Comparison of ENCODE assay signal across 8 cellular contexts in genomic region chr4:109815151-109816081, GRCh38. TPM values are rescaled to one million over a fixed set of nuclear protein-coding genes. Genes with fewer than 3 reads are reported as not detected.
DNase-seq lines count a peak whose midpoint lies in the region; ATAC-seq and TF ChIP-seq lines count a peak whose summit lies in the region.

Gene GAR1, plus strand, starts transcription at chr4:109815762. Its CDS starts 403 bp downstream, at chr4:109816165.

- ATAC-seq in stimulated activated naive CD8-positive, alpha-beta T cell treated with anti-CD3 and anti-CD28 coated beads, Interleukin-15, amount 100 ng/mL, for 72 hours, result peak; percentile 97

- peak within 1 kb of the TSS; percentile 100 for H3K4me3 Mint-ChIP-seq in nephron progenitor cell
- H3K4me3 Mint-ChIP-seq in stimulated activated naive CD8-positive, alpha-beta T cell treated with anti-CD3 and anti-CD28 coated beads, Interleukin-15, amount 100 ng/mL, for 72 hours, result peak within 1 kb of the TSS; percentile 96 to 99

- no peaks in the 10 kb centered on the region for H3K9me3 Mint-ChIP-seq in nephron progenitor cell
- H3K9me3 Mint-ChIP-seq in stimulated activated naive CD8-positive, alpha-beta T cell treated with anti-CD3 and anti-CD28 coated beads, Interleukin-15, amount 100 ng/mL, for 72 hours, result no peaks in the 10 kb centered on the region

- peak within 1 kb of the TSS; percentile 94 for H3K4me3 ChIP-seq in H7 (ENCODE audit: insufficient read depth, low read depth, low read length)

- peak; percentile 97 for DNase-seq in ELF-1 (ENCODE audit: low read depth, low spot score)
- DNase-seq in H7, result peak; percentile 86
- DNase-seq in M059J (ENCODE audit: low read depth), result peak; percentile 89
- DNase-seq in SHP77 (lab: John Stamatoyannopoulos, UW), result peak; percentile 56 to 84
- DNase-seq in activated effector memory CD4-positive, alpha-beta T cell treated with Interleukin-2 at 50 U/mL for 16 hours, result peak; percentile 79
- peak; percentile 83 for DNase-seq in fibroblast of the conjunctiva (ENCODE audit: low read depth)
- peak; percentile 82 for DNase-seq in nephron progenitor cell
- peak; percentile 79 to 88 for DNase-seq in stimulated activated naive CD8-positive, alpha-beta T cell treated with anti-CD3 and anti-CD28 coated beads, Interleukin-15, amount 100 ng/mL, for 72 hours

- peaks cover 9% of the 10 kb centered on the region for H3K27me3 Mint-ChIP-seq in nephron progenitor cell (ENCODE audit: low read depth, poor library complexity)
- no peaks in the 10 kb centered on the region for H3K27me3 Mint-ChIP-seq in stimulated activated naive CD8-positive, alpha-beta T cell treated with anti-CD3 and anti-CD28 coated beads, Interleukin-15, amount 100 ng/mL, for 72 hours

- TF ChIP-seq CTCF in nephron progenitor cell (IDR thresholded peaks at IDR 0.05), result no peak

- H3K4me1 Mint-ChIP-seq in nephron progenitor cell, result peaks cover 53% of the 10 kb centered on the region
- H3K4me1 Mint-ChIP-seq in stimulated activated naive CD8-positive, alpha-beta T cell treated with anti-CD3 and anti-CD28 coated beads, Interleukin-15, amount 100 ng/mL, for 72 hours, result peaks cover 42% of the 10 kb centered on the region

- no peaks in the 10 kb centered on the region for H3K27me3 ChIP-seq in H7 (ENCODE audit: control insufficient read depth, insufficient read depth, low read length)

- H3K27ac Mint-ChIP-seq in nephron progenitor cell, result peak within 1 kb of the TSS; percentile 98
- H3K27ac Mint-ChIP-seq in stimulated activated naive CD8-positive, alpha-beta T cell treated with anti-CD3 and anti-CD28 coated beads, Interleukin-15, amount 100 ng/mL, for 72 hours, result peak within 1 kb of the TSS; percentile 96 to 99

- H3K36me3 Mint-ChIP-seq in nephron progenitor cell (ENCODE audit: low read depth), result peaks cover 35% of the 10 kb centered on the region

- H3K36me3 ChIP-seq in H7 (replicated peaks; ENCODE audit: control insufficient read depth, insufficient read depth, low read length), result peaks cover 5% of the 10 kb centered on the region

RNA-seq across cellular contexts. Expression of gene GAR1, which starts in this region (rescaled TPM):
- 9.7 and 12.7 TPM in 2 replicates for total RNA-seq in H7 (2014; rRNA removed; shearing (Covaris generic))
- total RNA-seq in M059J (2014; rRNA removed; shearing (Covaris generic)), result 3.6 and 8.7 TPM in 2 replicates

Comparison
In these comparisons a context has a peak if more than half of its experiments do, and no peak if none do; other contexts are left out.
1. Peak in every context shown above with its lines: DNase-seq, ATAC-seq and H3K4me3 ChIP-seq.